ENCODE assay signal across 1 cellular context in genomic region chr14:105398726-105399440, GRCh38.
TF ChIP-seq lines count a peak whose summit lies in the region.

No MANE protein-coding gene starts in this region.

TF ChIP-seq in HepG2, 621 proteins besides CTCF, POLR2A, EP300 and RAD21 (continued from another document and continues in another):
- no peak; a peak in 1 of 4 replicates for TF ChIP-seq ATF4 (CRISPR knock-in tag; IDR thresholded peaks at IDR 0.05)
- no peak for TF ChIP-seq NCOA5 (CRISPR knock-in tag; IDR thresholded peaks at IDR 0.05)
- no peak for TF ChIP-seq MTA3 (CRISPR knock-in tag; IDR thresholded peaks at IDR 0.05)
- TF ChIP-seq THRA (CRISPR knock-in tag; IDR thresholded peaks at IDR 0.05; ENCODE audit: borderline replicate concordance): no peak
- TF ChIP-seq ZNF777 (CRISPR knock-in tag; IDR thresholded peaks at IDR 0.05): peak; percentile 31
- TF ChIP-seq TRAFD1 (CRISPR knock-in tag; IDR thresholded peaks at IDR 0.05; ENCODE audit: borderline replicate concordance): no peak
- no peak for TF ChIP-seq FOXA1 (IDR thresholded peaks at IDR 0.05)
- no peak for TF ChIP-seq FOXA1 (CRISPR knock-in tag; IDR thresholded peaks at IDR 0.05)
- TF ChIP-seq ZNF343 (CRISPR knock-in tag; IDR thresholded peaks at IDR 0.05): no peak
- TF ChIP-seq TCF7 (IDR thresholded peaks at IDR 0.05; ENCODE audit: low read depth): no peak
- TF ChIP-seq ZNF547 (CRISPR knock-in tag; IDR thresholded peaks at IDR 0.05): peak; percentile 89; the same call in 1 of the 2 replicates
- no peak for TF ChIP-seq ZFP62 (CRISPR knock-in tag; IDR thresholded peaks at IDR 0.05)
- 0 out of 2 replicates have a peak, but pooled peaks have one; percentile 20 for TF ChIP-seq ZNF256 (CRISPR knock-in tag; conservative IDR thresholded peaks at IDR 0.05)
- no peak for TF ChIP-seq ZNF660 (CRISPR knock-in tag; IDR thresholded peaks at IDR 0.05; ENCODE audit: borderline replicate concordance, low read depth)
- 0 out of 2 replicates have a peak, but pooled peaks have one; percentile 17 for TF ChIP-seq NFKBIZ (CRISPR knock-in tag; IDR thresholded peaks at IDR 0.05)
- TF ChIP-seq MED8 (CRISPR knock-in tag; IDR thresholded peaks at IDR 0.05; ENCODE audit: insufficient replicate concordance): no peak
- no peak for TF ChIP-seq ZNF234 (CRISPR knock-in tag; conservative IDR thresholded peaks at IDR 0.05)
- TF ChIP-seq ZFAT (CRISPR knock-in tag; conservative IDR thresholded peaks at IDR 0.05): 0 out of 2 replicates have a peak, but pooled peaks have one; percentile 23
- TF ChIP-seq JDP2 (CRISPR knock-in tag; IDR thresholded peaks at IDR 0.05; ENCODE audit: borderline replicate concordance): no peak
- TF ChIP-seq RCOR2 (CRISPR knock-in tag; IDR thresholded peaks at IDR 0.05): no peak
- no peak for TF ChIP-seq KDM6A (CRISPR knock-in tag; IDR thresholded peaks at IDR 0.05; ENCODE audit: low read depth)
- no peak for TF ChIP-seq ZNF20 (CRISPR knock-in tag; IDR thresholded peaks at IDR 0.05)
- TF ChIP-seq ZMAT5 (CRISPR knock-in tag; IDR thresholded peaks at IDR 0.05; ENCODE audit: borderline replicate concordance, low read depth): no peak
- peak; percentile 55; the same call in 1 of the 2 replicates for TF ChIP-seq ZBTB7A (CRISPR knock-in tag; IDR thresholded peaks at IDR 0.05)
- TF ChIP-seq ARHGAP35 (CRISPR knock-in tag; IDR thresholded peaks at IDR 0.05; ENCODE audit: borderline replicate concordance): no peak
- TF ChIP-seq AKAP8 (CRISPR knock-in tag; IDR thresholded peaks at IDR 0.05): no peak
- 0 out of 2 replicates have a peak, but pooled peaks have one; percentile 49 for TF ChIP-seq TSC22D2 (CRISPR knock-in tag; IDR thresholded peaks at IDR 0.05; ENCODE audit: borderline replicate concordance)
- TF ChIP-seq PAXIP1 (CRISPR knock-in tag; conservative IDR thresholded peaks at IDR 0.05): peak; percentile 42; the same call in 1 of the 2 replicates
- no peak for TF ChIP-seq ZNF713 (CRISPR knock-in tag; IDR thresholded peaks at IDR 0.05)
- 0 out of 2 replicates have a peak, but pooled peaks have one; percentile 63 for TF ChIP-seq ZNF230 (CRISPR knock-in tag; IDR thresholded peaks at IDR 0.05)
- TF ChIP-seq SSRP1 (CRISPR knock-in tag; IDR thresholded peaks at IDR 0.05): no peak
- TF ChIP-seq ZNF619 (CRISPR knock-in tag; IDR thresholded peaks at IDR 0.05): no peak; the same call in 1 of the 2 replicates
- TF ChIP-seq NFRKB (IDR thresholded peaks at IDR 0.05): no peak
- no peak for TF ChIP-seq ZNF101 (CRISPR knock-in tag; IDR thresholded peaks at IDR 0.05; ENCODE audit: borderline replicate concordance, low read depth)
- 0 out of 2 replicates have a peak, but pooled peaks have one; percentile 11 for TF ChIP-seq ZNF609 (CRISPR knock-in tag; IDR thresholded peaks at IDR 0.05; ENCODE audit: borderline replicate concordance)
- 0 out of 2 replicates have a peak, but pooled peaks have one; percentile 20 for TF ChIP-seq ZNF816 (CRISPR knock-in tag; IDR thresholded peaks at IDR 0.05; ENCODE audit: borderline replicate concordance)
- no peak; the same call in 1 of the 2 replicates for TF ChIP-seq RXRB (CRISPR knock-in tag; IDR thresholded peaks at IDR 0.05; ENCODE audit: borderline replicate concordance)
- no peak for TF ChIP-seq ZNF264 (CRISPR knock-in tag; IDR thresholded peaks at IDR 0.05)
- peak; percentile 61; the same call in 1 of the 2 replicates for TF ChIP-seq ZSCAN25 (CRISPR knock-in tag; IDR thresholded peaks at IDR 0.05)
- TF ChIP-seq ZBTB37 (CRISPR knock-in tag; IDR thresholded peaks at IDR 0.05): peak; percentile 35; the same call in 1 of the 2 replicates
- TF ChIP-seq TFAP4 (IDR thresholded peaks at IDR 0.05; ENCODE audit: borderline replicate concordance, low read depth): no peak
- no peak for TF ChIP-seq NONO (IDR thresholded peaks at IDR 0.05)
- peak; percentile 77 for TF ChIP-seq NONO (CRISPR knock-in tag; conservative IDR thresholded peaks at IDR 0.05)
- TF ChIP-seq ADNP (CRISPR knock-in tag; IDR thresholded peaks at IDR 0.05): no peak
- TF ChIP-seq HDAC1 (CRISPR knock-in tag; IDR thresholded peaks at IDR 0.05): no peak; the same call in 1 of the 2 replicates
- no peak for TF ChIP-seq ZNF124 (CRISPR knock-in tag; IDR thresholded peaks at IDR 0.05)
- TF ChIP-seq ZNF580 (CRISPR knock-in tag; IDR thresholded peaks at IDR 0.05; ENCODE audit: borderline replicate concordance, low read depth): no peak
- TF ChIP-seq KAT7 (CRISPR knock-in tag; IDR thresholded peaks at IDR 0.05; ENCODE audit: borderline replicate concordance): peak; percentile 71; the same call in 1 of the 2 replicates
- TF ChIP-seq ARID3A (IDR thresholded peaks at IDR 0.05; ENCODE audit: low read depth, low read length): no peak
- no peak for TF ChIP-seq CREM (IDR thresholded peaks at IDR 0.05)
- TF ChIP-seq CREM (CRISPR knock-in tag; IDR thresholded peaks at IDR 0.05): no peak
